Comparison of ENCODE assay signal across 16 cellular contexts in the genomic region with DNA sequence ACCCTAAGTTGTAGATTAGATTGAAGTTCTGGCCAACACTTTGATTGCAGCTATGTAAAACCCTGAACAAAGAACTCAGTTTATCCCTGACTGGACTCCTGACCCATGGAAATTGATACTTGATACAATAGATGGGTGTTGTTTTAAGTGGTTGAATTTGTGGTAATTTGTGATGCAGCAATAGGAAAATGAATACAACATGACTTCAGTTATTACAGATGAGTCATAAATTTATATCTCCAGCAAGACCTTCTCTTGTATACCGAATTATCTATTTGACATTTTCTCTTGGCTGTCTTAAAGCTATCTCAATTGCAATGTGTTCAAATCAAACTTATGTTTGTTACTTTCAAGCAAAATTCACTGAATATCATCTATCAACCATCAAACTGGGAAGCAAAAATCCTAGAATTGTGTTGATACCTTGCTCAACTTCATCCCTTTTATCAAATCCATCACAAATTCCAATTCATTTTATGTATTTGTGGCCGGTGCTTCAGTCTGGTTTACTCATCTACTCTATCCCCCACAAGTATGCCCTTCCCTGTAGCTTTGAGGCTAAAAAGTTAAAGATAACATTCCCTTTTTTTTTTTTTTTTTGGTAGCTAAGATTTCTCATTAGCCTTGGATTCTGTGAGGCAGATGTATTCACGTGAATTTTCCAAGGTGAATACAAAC.
"Had no signal": no experiment of that assay in that cellular context is flagged by ENCODE, and none has a peak within 500 bp of the region (broad histone marks: within the 10 kb centered on the region; RNA-seq: fewer than 3 reads in every experiment).

No MANE protein-coding gene starts in this region.

- H3K4me3 ChIP-seq: lower lobe of right lung, right lobe of liver, suprapubic skin, upper lobe of left lung had no signal

- ATAC-seq: activated CD4-positive, CD25-positive, alpha-beta regulatory T cell treated with anti-CD3 and anti-CD28 coated beads, Interleukin-2, amount 50 U/mL, for 24 hours; esophagus mucosa; left cardiac atrium; lower lobe of right lung; right lobe of liver had no signal

- H3K36me3 ChIP-seq: lower lobe of right lung, right lobe of liver, suprapubic skin, upper lobe of left lung had no signal

- H3K9me3 ChIP-seq: lower lobe of right lung, suprapubic skin, upper lobe of left lung had no signal

- H3K36me3 Mint-ChIP-seq: naive B cell had no signal

- H3K4me1 ChIP-seq: lower lobe of right lung, right lobe of liver, suprapubic skin, upper lobe of left lung had no signal

- H3K4me1 Mint-ChIP-seq: naive B cell had no signal

- H3K27me3 Mint-ChIP-seq: activated naive CD8-positive, alpha-beta T cell; naive B cell had no signal

- H3K4me3 Mint-ChIP-seq: activated naive CD8-positive, alpha-beta T cell; naive B cell had no signal

- H3K27me3 ChIP-seq: right lobe of liver, suprapubic skin, upper lobe of left lung had no signal

- H3K27ac Mint-ChIP-seq: activated naive CD8-positive, alpha-beta T cell had no signal

- DNase-seq: activated CD4-positive, alpha-beta T cell treated with anti-CD3 and anti-CD28 coated beads, Interleukin-2, amount 50 U/mL, for 48 hours; activated gamma-delta T cell; activated T-cell treated with anti-CD3 and anti-CD28 coated beads, Interleukin-2, amount 50 U/mL, for 48 hours; left cardiac atrium; lower lobe of right lung; midbrain; naive B cell; nucleus accumbens; right lobe of liver; stimulated activated naive CD4-positive, alpha-beta T cell treated with Interleukin-2 at 50 U/mL for 16 hours; T-helper 2 cell; upper lobe of left lung had no signal

- H3K27ac ChIP-seq: lower lobe of right lung, right lobe of liver, suprapubic skin, upper lobe of left lung had no signal
